1 cellular context compared by ENCODE assay signal in genomic region chr15:66772967-66773873, GRCh38.
TF ChIP-seq lines count a peak whose summit lies in the region.

No MANE protein-coding gene starts in this region.

TF ChIP-seq in HepG2, 621 proteins besides CTCF, POLR2A, EP300 and RAD21 (continued from another document):
- TF ChIP-seq, protein P1, sequence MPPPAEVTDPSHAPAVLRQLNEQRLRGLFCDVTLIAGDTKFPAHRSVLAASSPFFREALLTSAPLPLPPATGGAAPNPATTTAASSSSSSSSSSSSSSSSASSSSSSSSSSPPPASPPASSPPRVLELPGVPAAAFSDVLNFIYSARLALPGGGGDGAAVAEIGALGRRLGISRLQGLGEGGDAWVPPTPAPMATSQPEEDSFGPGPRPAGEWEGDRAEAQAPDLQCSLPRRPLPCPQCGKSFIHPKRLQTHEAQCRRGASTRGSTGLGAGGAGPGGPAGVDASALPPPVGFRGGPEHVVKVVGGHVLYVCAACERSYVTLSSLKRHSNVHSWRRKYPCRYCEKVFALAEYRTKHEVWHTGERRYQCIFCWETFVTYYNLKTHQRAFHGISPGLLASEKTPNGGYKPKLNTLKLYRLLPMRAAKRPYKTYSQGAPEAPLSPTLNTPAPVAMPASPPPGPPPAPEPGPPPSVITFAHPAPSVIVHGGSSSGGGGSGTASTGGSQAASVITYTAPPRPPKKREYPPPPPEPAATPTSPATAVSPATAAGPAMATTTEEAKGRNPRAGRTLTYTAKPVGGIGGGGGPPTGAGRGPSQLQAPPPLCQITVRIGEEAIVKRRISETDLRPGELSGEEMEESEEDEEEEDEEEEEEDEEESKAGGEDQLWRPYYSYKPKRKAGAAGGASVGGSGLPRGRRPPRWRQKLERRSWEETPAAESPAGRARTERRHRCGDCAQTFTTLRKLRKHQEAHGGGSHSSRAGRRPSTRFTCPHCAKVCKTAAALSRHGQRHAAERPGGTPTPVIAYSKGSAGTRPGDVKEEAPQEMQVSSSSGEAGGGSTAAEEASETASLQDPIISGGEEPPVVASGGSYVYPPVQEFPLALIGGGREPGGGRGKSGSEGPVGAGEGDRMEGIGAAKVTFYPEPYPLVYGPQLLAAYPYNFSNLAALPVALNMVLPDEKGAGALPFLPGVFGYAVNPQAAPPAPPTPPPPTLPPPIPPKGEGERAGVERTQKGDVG (CRISPR knock-in tag; IDR thresholded peaks at IDR 0.05; ENCODE audit: borderline replicate concordance): 0 out of 2 replicates have a peak, but pooled peaks have one; percentile 34
- no peak for TF ChIP-seq ZBTB44 (CRISPR knock-in tag; IDR thresholded peaks at IDR 0.05)
- TF ChIP-seq ZNF331 (CRISPR knock-in tag; IDR thresholded peaks at IDR 0.05): peak; percentile 52; the same call in 1 of the 2 replicates
- TF ChIP-seq ZNF761 (CRISPR knock-in tag; conservative IDR thresholded peaks at IDR 0.05): 0 out of 2 replicates have a peak, but pooled peaks have one; percentile 10
- TF ChIP-seq, protein P2, sequence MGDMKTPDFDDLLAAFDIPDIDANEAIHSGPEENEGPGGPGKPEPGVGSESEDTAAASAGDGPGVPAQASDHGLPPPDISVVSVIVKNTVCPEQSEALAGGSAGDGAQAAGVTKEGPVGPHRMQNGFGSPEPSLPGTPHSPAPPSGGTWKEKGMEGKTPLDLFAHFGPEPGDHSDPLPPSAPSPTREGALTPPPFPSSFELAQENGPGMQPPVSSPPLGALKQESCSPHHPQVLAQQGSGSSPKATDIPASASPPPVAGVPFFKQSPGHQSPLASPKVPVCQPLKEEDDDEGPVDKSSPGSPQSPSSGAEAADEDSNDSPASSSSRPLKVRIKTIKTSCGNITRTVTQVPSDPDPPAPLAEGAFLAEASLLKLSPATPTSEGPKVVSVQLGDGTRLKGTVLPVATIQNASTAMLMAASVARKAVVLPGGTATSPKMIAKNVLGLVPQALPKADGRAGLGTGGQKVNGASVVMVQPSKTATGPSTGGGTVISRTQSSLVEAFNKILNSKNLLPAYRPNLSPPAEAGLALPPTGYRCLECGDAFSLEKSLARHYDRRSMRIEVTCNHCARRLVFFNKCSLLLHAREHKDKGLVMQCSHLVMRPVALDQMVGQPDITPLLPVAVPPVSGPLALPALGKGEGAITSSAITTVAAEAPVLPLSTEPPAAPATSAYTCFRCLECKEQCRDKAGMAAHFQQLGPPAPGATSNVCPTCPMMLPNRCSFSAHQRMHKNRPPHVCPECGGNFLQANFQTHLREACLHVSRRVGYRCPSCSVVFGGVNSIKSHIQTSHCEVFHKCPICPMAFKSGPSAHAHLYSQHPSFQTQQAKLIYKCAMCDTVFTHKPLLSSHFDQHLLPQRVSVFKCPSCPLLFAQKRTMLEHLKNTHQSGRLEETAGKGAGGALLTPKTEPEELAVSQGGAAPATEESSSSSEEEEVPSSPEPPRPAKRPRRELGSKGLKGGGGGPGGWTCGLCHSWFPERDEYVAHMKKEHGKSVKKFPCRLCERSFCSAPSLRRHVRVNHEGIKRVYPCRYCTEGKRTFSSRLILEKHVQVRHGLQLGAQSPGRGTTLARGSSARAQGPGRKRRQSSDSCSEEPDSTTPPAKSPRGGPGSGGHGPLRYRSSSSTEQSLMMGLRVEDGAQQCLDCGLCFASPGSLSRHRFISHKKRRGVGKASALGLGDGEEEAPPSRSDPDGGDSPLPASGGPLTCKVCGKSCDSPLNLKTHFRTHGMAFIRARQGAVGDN (CRISPR knock-in tag; IDR thresholded peaks at IDR 0.05): peak; percentile 62
- TF ChIP-seq, protein P3, sequence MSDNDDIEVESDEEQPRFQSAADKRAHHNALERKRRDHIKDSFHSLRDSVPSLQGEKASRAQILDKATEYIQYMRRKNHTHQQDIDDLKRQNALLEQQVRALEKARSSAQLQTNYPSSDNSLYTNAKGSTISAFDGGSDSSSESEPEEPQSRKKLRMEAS (IDR thresholded peaks at IDR 0.05): peak; percentile 40; the same call in 1 of the 2 replicates
- no peak for TF ChIP-seq ZNF446 (CRISPR knock-in tag; IDR thresholded peaks at IDR 0.05)
- peak; percentile 99 for TF ChIP-seq ZNF768 (CRISPR knock-in tag; IDR thresholded peaks at IDR 0.05)
- TF ChIP-seq GATAD2A (CRISPR knock-in tag; IDR thresholded peaks at IDR 0.05): peak; percentile 22; the same call in 1 of the 2 replicates
- 0 out of 2 replicates have a peak, but pooled peaks have one; percentile 27 for TF ChIP-seq RCOR2 (CRISPR knock-in tag; IDR thresholded peaks at IDR 0.05)
- TF ChIP-seq ASH2L (IDR thresholded peaks at IDR 0.05; ENCODE audit: insufficient read length, low read depth, low read length): peak; percentile 12
- TF ChIP-seq, protein P4, sequence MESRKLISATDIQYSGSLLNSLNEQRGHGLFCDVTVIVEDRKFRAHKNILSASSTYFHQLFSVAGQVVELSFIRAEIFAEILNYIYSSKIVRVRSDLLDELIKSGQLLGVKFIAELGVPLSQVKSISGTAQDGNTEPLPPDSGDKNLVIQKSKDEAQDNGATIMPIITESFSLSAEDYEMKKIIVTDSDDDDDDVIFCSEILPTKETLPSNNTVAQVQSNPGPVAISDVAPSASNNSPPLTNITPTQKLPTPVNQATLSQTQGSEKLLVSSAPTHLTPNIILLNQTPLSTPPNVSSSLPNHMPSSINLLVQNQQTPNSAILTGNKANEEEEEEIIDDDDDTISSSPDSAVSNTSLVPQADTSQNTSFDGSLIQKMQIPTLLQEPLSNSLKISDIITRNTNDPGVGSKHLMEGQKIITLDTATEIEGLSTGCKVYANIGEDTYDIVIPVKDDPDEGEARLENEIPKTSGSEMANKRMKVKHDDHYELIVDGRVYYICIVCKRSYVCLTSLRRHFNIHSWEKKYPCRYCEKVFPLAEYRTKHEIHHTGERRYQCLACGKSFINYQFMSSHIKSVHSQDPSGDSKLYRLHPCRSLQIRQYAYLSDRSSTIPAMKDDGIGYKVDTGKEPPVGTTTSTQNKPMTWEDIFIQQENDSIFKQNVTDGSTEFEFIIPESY (CRISPR knock-in tag; IDR thresholded peaks at IDR 0.05): 0 out of 2 replicates have a peak, but pooled peaks have one; percentile 1
